ENCODE assay signal across 18 cellular contexts in the genomic region with DNA sequence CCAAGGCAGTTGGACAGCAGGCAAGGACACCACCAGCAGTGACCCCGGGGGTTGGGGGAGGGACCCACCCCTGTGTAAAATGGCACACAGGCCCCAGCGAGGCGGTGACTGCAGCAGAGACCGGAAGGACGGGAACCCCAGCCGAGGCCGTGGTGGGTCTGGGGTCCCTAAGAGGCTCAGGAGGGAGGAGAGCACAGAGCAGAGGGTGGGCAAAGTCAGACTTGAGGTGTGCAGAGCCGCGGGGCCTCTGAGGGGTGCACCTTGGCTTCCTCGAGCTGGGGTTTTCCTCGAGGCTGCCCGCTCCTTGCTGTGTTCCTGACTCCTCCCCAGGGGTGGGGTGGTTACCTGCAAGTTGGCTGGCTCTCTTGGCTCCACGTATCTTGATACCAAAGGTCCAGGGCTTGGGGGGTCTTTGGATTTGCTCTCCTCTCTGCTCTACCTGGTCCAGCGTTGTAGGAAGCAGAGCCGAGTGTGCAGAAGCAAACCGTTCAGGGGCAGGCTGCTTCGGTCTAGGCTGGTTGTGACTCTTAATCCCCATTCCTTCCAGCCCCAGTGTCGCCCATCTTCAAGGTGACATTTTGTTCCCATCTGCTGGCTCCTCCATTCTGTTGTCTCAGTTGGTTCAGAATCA. TPM values are rescaled to one million over a fixed set of nuclear protein-coding genes. Genes with fewer than 3 reads are reported as not detected.
DNase-seq lines count a peak whose midpoint lies in the region; ATAC-seq and TF ChIP-seq lines count a peak whose summit lies in the region.
"Had no signal": no experiment of that assay in that cellular context is flagged by ENCODE, and none has a peak within 500 bp of the region (broad histone marks: within the 10 kb centered on the region; RNA-seq: fewer than 3 reads in every experiment).

No MANE protein-coding gene starts in this region.

- H3K4me1 ChIP-seq in lower lobe of right lung = no peaks in the 10 kb centered on the region

- intact Hi-C loops in activated naive CD4-positive, alpha-beta T cell treated with anti-CD3 and anti-CD28 coated beads for 36 hours (cut with micrococcal nuclease) = no loop called here
- intact Hi-C loops in lower lobe of right lung (cut with DNase I) (no loop called here), sciatic nerve (cut with DNase I) (no loop called here)

- DNase-seq in activated naive CD4-positive, alpha-beta T cell treated with anti-CD3 and anti-CD28 coated beads for 36 hours = peak; percentile 1
- DNase-seq in activated naive CD4-positive, alpha-beta T cell treated with anti-CD3 and anti-CD28 coated beads, Interleukin-2, amount 50 U/mL, for 16 hours = no peak
- DNase-seq in RWPE1 (ENCODE audit: low spot score) = no peak
- peak; percentile 25 for DNase-seq in lower lobe of right lung
- peak; percentile 52 for DNase-seq in sciatic nerve (ENCODE audit: low spot score)
- no peak for DNase-seq in DMS 273 treated with DMSO at 0.1 percent for 48 hours (lab: John Stamatoyannopoulos, UW)
- no peak for DNase-seq in iPS-NIHi7 (ENCODE audit: extremely low spot score)
- DNase-seq: GF-D8; KBM-7; MV-4-11; NCI-H1417; NCI-H1930; NCI-H526 treated with DMSO at 0.1 percent for 48 hours; NK-92 treated with Interleukin-12 subunit alpha and Interleukin-12 subunit beta, amount 100 ng/mL, for 24 hours had no signal

- CTCF ChIA-PET in activated naive CD4-positive, alpha-beta T cell treated with anti-CD3 and anti-CD28 coated beads for 36 hours (lab: Charles Lee) = no interaction called here
- CTCF ChIA-PET in RWPE1 (lab: Yijun Ruan, JAX) = no interaction called here

- H3K36me3 Mint-ChIP-seq in activated naive CD4-positive, alpha-beta T cell treated with anti-CD3 and anti-CD28 coated beads for 36 hours (ENCODE audit: low read depth) = no peaks in the 10 kb centered on the region

- POLR2A ChIA-PET in RWPE1 (lab: Yijun Ruan, JAX; ENCODE audit: low non-redundant PET) = no interaction called here

- TF ChIP-seq CTCF in RWPE1 (conservative IDR thresholded peaks at IDR 0.05; ENCODE audit: low read depth) (no peak), lower lobe of right lung (IDR thresholded peaks at IDR 0.05) (no peak)

- H3K36me3 ChIP-seq in lower lobe of right lung = no peaks in the 10 kb centered on the region

- H3K4me3 Mint-ChIP-seq in activated naive CD4-positive, alpha-beta T cell treated with anti-CD3 and anti-CD28 coated beads for 36 hours = no peak overlapping the region

- H3K9me3 Mint-ChIP-seq in activated naive CD4-positive, alpha-beta T cell treated with anti-CD3 and anti-CD28 coated beads for 36 hours = no peaks in the 10 kb centered on the region

- H3K4me1 Mint-ChIP-seq in activated naive CD4-positive, alpha-beta T cell treated with anti-CD3 and anti-CD28 coated beads for 36 hours (ENCODE audit: low read depth) = no peaks in the 10 kb centered on the region

- peaks cover 4% of the 10 kb centered on the region for H3K27me3 ChIP-seq in lower lobe of right lung (ENCODE audit: low read depth)

- H3K9me3 ChIP-seq in lower lobe of right lung = no peaks in the 10 kb centered on the region
- H3K9me3 ChIP-seq: A549 had no signal

- peaks cover 13% of the 10 kb centered on the region for H3K27me3 Mint-ChIP-seq in activated naive CD4-positive, alpha-beta T cell treated with anti-CD3 and anti-CD28 coated beads for 36 hours (ENCODE audit: low read depth)

- H3K27ac Mint-ChIP-seq in activated naive CD4-positive, alpha-beta T cell treated with anti-CD3 and anti-CD28 coated beads for 36 hours = no peak overlapping the region

- peak overlapping the region; percentile 91 for H3K27ac ChIP-seq in RWPE1
- H3K27ac ChIP-seq in lower lobe of right lung = no peak overlapping the region
- H3K27ac ChIP-seq: A549, C4-2B had no signal

- H3K4me3 ChIP-seq in lower lobe of right lung = no peak overlapping the region
- H3K4me3 ChIP-seq: A549 had no signal

- ATAC-seq in lower lobe of right lung = no peak
- no peak for ATAC-seq in sciatic nerve
- ATAC-seq in HG02571 (IDR thresholded peaks at IDR 0.05; ENCODE audit: unreplicated experiment) = no peak
- ATAC-seq: A549, HCT116 had no signal

RNA-seq across cellular contexts. Expression of a gene that starts 37.9 kb away (rescaled TPM):
- total RNA-seq in activated naive CD4-positive, alpha-beta T cell treated with anti-CD3 and anti-CD28 coated beads for 36 hours = under 1 TPM; 0.07 to 0.15 TPM
- total RNA-seq in lower lobe of right lung (5.8 TPM), sciatic nerve (52.5 TPM)

Comparison
In these comparisons a context has a peak if more than half of its experiments do, and no peak if none do; other contexts are left out.
1. DNase-seq: peak in activated naive CD4-positive, alpha-beta T cell treated with anti-CD3 and anti-CD28 coated beads for 36 hours (single experiment), lower lobe of right lung (single experiment) and sciatic nerve (single experiment); none in activated naive CD4-positive, alpha-beta T cell treated with anti-CD3 and anti-CD28 coated beads, Interleukin-2, amount 50 U/mL, for 16 hours (single experiment), RWPE1 (single experiment), DMS 273 treated with DMSO at 0.1 percent for 48 hours (single experiment) and iPS-NIHi7 (single experiment).